In the genomic region with DNA sequence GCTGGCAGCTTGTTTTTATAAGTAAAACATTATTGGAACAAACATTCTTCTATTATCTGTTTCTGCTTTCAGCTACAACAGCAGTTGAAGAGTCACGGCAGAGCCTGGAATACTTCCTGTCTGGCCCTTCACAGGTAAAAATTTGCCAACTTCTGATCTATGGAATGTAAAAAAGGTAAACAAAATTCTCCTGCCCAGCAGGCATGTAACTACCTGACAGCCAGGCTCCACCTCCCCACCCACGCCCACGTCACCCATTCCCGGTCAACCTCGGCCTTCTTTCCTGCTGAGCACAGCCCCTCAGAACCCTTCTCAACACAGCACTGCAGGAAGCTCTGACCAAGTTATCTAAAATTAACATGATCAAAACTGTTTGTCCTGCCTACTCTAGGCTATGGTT, we compare ENCODE assay signal across 17 cellular contexts.
DNase-seq lines count a peak whose midpoint lies in the region; ATAC-seq and TF ChIP-seq lines count a peak whose summit lies in the region.
"Had no signal": no experiment of that assay in that cellular context is flagged by ENCODE, and none has a peak within 500 bp of the region (broad histone marks: within the 10 kb centered on the region; RNA-seq: fewer than 3 reads in every experiment).

No MANE protein-coding gene starts in this region.

- no peak overlapping the region for H3K27ac Mint-ChIP-seq in activated CD4-positive, alpha-beta memory T cell treated with anti-CD3 and anti-CD28 coated beads, Interleukin-2, amount 10 ng/mL, durations not matched to agents 7 days and 5 days
- H3K27ac Mint-ChIP-seq: CD8-positive, alpha-beta T cell; naive thymus-derived CD4-positive, alpha-beta T cell; stimulated activated naive CD8-positive, alpha-beta T cell treated with anti-CD3 and anti-CD28 coated beads, Interleukin-15, Interleukin-2, amounts not matched to agents 100 ng/mL and 50 ng/mL, for 24 hours had no signal

- intact Hi-C loops in left colon (cut with DNase I, micrococcal nuclease), result no loop called here
- intact Hi-C loops in uterus (cut with DNase I; ENCODE audit: low total_unique reads), result no loop called here

- TF ChIP-seq CTCF in WERI-Rb-1 (IDR thresholded peaks at IDR 0.05; ENCODE audit: low read depth, low read length), result no peak
- TF ChIP-seq CTCF in uterus (IDR thresholded peaks at IDR 0.05), result no peak

- H3K27me3 ChIP-seq in WERI-Rb-1 (ENCODE audit: insufficient read depth, low read depth, severe bottlenecking) (no peaks in the 10 kb centered on the region), uterus (no peaks in the 10 kb centered on the region)
- H3K27me3 ChIP-seq: gastroesophageal sphincter had no signal

- TF ChIP-seq POLR2A in uterus (IDR thresholded peaks at IDR 0.05), result no peak

- peaks cover 6% of the 10 kb centered on the region for H3K36me3 Mint-ChIP-seq in activated CD4-positive, alpha-beta memory T cell treated with anti-CD3 and anti-CD28 coated beads, Interleukin-2, amount 10 ng/mL, durations not matched to agents 7 days and 5 days (ENCODE audit: low read depth)
- H3K36me3 Mint-ChIP-seq: CD8-positive, alpha-beta T cell had no signal

- no peak overlapping the region for H3K4me3 Mint-ChIP-seq in activated CD4-positive, alpha-beta memory T cell treated with anti-CD3 and anti-CD28 coated beads, Interleukin-2, amount 10 ng/mL, durations not matched to agents 7 days and 5 days
- H3K4me3 Mint-ChIP-seq: CD8-positive, alpha-beta T cell; naive thymus-derived CD4-positive, alpha-beta T cell; stimulated activated naive CD8-positive, alpha-beta T cell treated with anti-CD3 and anti-CD28 coated beads, Interleukin-15, Interleukin-2, amounts not matched to agents 100 ng/mL and 50 ng/mL, for 24 hours had no signal

- H3K9me3 Mint-ChIP-seq in activated CD4-positive, alpha-beta memory T cell treated with anti-CD3 and anti-CD28 coated beads, Interleukin-2, amount 10 ng/mL, durations not matched to agents 7 days and 5 days, result peaks cover 14% of the 10 kb centered on the region

- DNase-seq in LoVo (ENCODE audit: low spot score) (peak; percentile 14), left colon (no peak), WERI-Rb-1 (no peak), uterus (no peak), GM03348 (ENCODE audit: low spot score) (no peak)
- DNase-seq in activated CD4-positive, alpha-beta memory T cell treated with anti-CD3 and anti-CD28 coated beads, Interleukin-2, amount 10 ng/mL, durations not matched to agents 7 days and 5 days, result peak; percentile 5
- DNase-seq in stimulated activated CD8-positive, alpha-beta memory T cell treated with anti-CD3 and anti-CD28 coated beads, Interleukin-4, amount 100 ng/mL, for 48 hours, result peak; percentile 16
- DNase-seq: activated CD4-positive, alpha-beta T cell treated with anti-CD3 and anti-CD28 coated beads for 48 hours; activated effector memory CD4-positive, alpha-beta T cell treated with Interleukin-2 at 50 U/mL for 16 hours; effector memory CD4-positive, alpha-beta T cell; NCI-H2171 treated with DMSO at 0.1 percent for 48 hours; SW 1271 had no signal

- H3K36me3 ChIP-seq in WERI-Rb-1 (no peaks in the 10 kb centered on the region), uterus (no peaks in the 10 kb centered on the region)
- H3K36me3 ChIP-seq: gastroesophageal sphincter had no signal

- ATAC-seq in left colon, result peak; percentile 61
- ATAC-seq: CD8-positive, alpha-beta T cell; gastroesophageal sphincter; naive thymus-derived CD4-positive, alpha-beta T cell had no signal

- POLR2A ChIA-PET in activated CD4-positive, alpha-beta memory T cell treated with anti-CD3 and anti-CD28 coated beads, Interleukin-2, amount 10 ng/mL, durations not matched to agents 7 days and 5 days (lab: Charles Lee), result no interaction called here

- CTCF ChIA-PET in activated CD4-positive, alpha-beta memory T cell treated with anti-CD3 and anti-CD28 coated beads, Interleukin-2, amount 10 ng/mL, durations not matched to agents 7 days and 5 days (lab: Charles Lee), result no interaction called here

- no peak overlapping the region for H3K27ac ChIP-seq in WERI-Rb-1
- H3K27ac ChIP-seq in uterus, result no peak overlapping the region
- H3K27ac ChIP-seq: gastroesophageal sphincter, HL-60 had no signal

- H3K27me3 Mint-ChIP-seq in activated CD4-positive, alpha-beta memory T cell treated with anti-CD3 and anti-CD28 coated beads, Interleukin-2, amount 10 ng/mL, durations not matched to agents 7 days and 5 days, result peaks cover 13% of the 10 kb centered on the region

- H3K4me1 Mint-ChIP-seq in activated CD4-positive, alpha-beta memory T cell treated with anti-CD3 and anti-CD28 coated beads, Interleukin-2, amount 10 ng/mL, durations not matched to agents 7 days and 5 days, result no peaks in the 10 kb centered on the region
- H3K4me1 Mint-ChIP-seq: naive thymus-derived CD4-positive, alpha-beta T cell had no signal

- H3K9me3 ChIP-seq in WERI-Rb-1 (ENCODE audit: severe bottlenecking), result peaks cover 6% of the 10 kb centered on the region
- H3K9me3 ChIP-seq in uterus, result peaks cover 0 to 3% of the 10 kb centered on the region in 2 donors

- H3K4me3 ChIP-seq in WERI-Rb-1 (ENCODE audit: low read depth, low read length) (no peak overlapping the region), uterus (no peak overlapping the region)
- H3K4me3 ChIP-seq: gastroesophageal sphincter had no signal

- H3K4me1 ChIP-seq in uterus, result no peaks in the 10 kb centered on the region

Comparison
In these comparisons a context has a peak if more than half of its experiments do, and no peak if none do; other contexts are left out.
1. DNase-seq: peak in LoVo (single experiment), activated CD4-positive, alpha-beta memory T cell treated with anti-CD3 and anti-CD28 coated beads, Interleukin-2, amount 10 ng/mL, durations not matched to agents 7 days and 5 days (single experiment) and stimulated activated CD8-positive, alpha-beta memory T cell treated with anti-CD3 and anti-CD28 coated beads, Interleukin-4, amount 100 ng/mL, for 48 hours (single experiment); none in left colon (0 of 2), WERI-Rb-1 (single experiment), uterus (0 of 2) and GM03348 (single experiment).